2 cellular contexts compared by ENCODE assay signal in the genomic region with DNA sequence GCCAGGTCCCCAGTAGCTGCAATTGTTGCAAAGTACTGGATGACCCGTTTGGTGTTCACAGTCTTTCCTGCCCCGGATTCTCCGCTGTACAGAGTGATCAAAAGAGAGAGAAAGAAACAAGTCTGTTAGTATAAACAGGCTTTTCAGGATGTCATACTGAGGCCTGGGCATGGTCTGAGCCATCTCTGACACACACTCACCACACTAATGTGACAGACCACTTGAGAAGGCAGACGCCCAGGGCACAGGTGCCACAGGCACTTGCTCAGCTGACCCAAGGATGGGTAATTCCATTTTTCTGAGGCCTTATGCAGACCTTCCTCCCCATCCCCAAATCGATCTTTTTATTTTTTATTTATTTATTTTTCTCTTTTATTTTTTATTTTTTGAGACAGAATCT.
TF ChIP-seq lines count a peak whose summit lies in the region.

No MANE protein-coding gene starts in this region.

TF ChIP-seq in IMR-90, 13 proteins besides CTCF, POLR2A, EP300 and RAD21:
- TF ChIP-seq FOS (IDR thresholded peaks at IDR 0.05; ENCODE audit: low read depth, low read length) = no peak
- no peak for TF ChIP-seq MXI1 (IDR thresholded peaks at IDR 0.05; ENCODE audit: borderline replicate concordance, low read depth, low read length)
- TF ChIP-seq BHLHE40 (IDR thresholded peaks at IDR 0.05; ENCODE audit: low read depth, low read length) = no peak
- no peak for TF ChIP-seq MAZ (IDR thresholded peaks at IDR 0.05; ENCODE audit: borderline replicate concordance, low read depth, low read length)

TF ChIP-seq in SK-N-SH, 30 proteins besides CTCF, POLR2A, EP300 and RAD21:
- TF ChIP-seq TAF1 (IDR thresholded peaks at IDR 0.05; ENCODE audit: borderline replicate concordance, low read depth, low read length) (no peak), MXI1 (IDR thresholded peaks at IDR 0.05; ENCODE audit: low read depth, low read length) (no peak), TEAD4 (IDR thresholded peaks at IDR 0.05; ENCODE audit: borderline replicate concordance, insufficient read depth) (no peak), NRF1 (IDR thresholded peaks at IDR 0.05; ENCODE audit: low read depth, low read length) (no peak), FOXM1 (IDR thresholded peaks at IDR 0.05; ENCODE audit: low read depth) (no peak), RFX5 (IDR thresholded peaks at IDR 0.05; ENCODE audit: low read length) (no peak), RXRA (IDR thresholded peaks at IDR 0.05; ENCODE audit: borderline replicate concordance, low read depth) (no peak), MEF2A (IDR thresholded peaks at IDR 0.05; ENCODE audit: borderline replicate concordance, low read depth) (no peak), SIN3A (IDR thresholded peaks at IDR 0.05; ENCODE audit: borderline replicate concordance, low read depth, low read length) (no peak), GATA2 (CRISPR knock-in tag; IDR thresholded peaks at IDR 0.05) (no peak), FOXJ3 (CRISPR knock-in tag; IDR thresholded peaks at IDR 0.05) (no peak), TCF12 (IDR thresholded peaks at IDR 0.05) (no peak), EZH2phosphoT487 (IDR thresholded peaks at IDR 0.05; ENCODE audit: borderline replicate concordance, low read depth) (no peak), YY1 (IDR thresholded peaks at IDR 0.05; ENCODE audit: low read depth) (no peak), ELF1 (IDR thresholded peaks at IDR 0.05) (no peak)
- TF ChIP-seq, protein P1, sequence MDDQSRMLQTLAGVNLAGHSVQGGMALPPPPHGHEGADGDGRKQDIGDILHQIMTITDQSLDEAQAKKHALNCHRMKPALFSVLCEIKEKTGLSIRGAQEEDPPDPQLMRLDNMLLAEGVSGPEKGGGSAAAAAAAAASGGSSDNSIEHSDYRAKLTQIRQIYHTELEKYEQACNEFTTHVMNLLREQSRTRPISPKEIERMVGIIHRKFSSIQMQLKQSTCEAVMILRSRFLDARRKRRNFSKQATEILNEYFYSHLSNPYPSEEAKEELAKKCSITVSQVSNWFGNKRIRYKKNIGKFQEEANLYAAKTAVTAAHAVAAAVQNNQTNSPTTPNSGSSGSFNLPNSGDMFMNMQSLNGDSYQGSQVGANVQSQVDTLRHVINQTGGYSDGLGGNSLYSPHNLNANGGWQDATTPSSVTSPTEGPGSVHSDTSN (IDR thresholded peaks at IDR 0.05) = no peak
- TF ChIP-seq, protein P2, sequence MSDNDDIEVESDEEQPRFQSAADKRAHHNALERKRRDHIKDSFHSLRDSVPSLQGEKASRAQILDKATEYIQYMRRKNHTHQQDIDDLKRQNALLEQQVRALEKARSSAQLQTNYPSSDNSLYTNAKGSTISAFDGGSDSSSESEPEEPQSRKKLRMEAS (IDR thresholded peaks at IDR 0.05; ENCODE audit: low read depth) = no peak
- TF ChIP-seq, protein P3, sequence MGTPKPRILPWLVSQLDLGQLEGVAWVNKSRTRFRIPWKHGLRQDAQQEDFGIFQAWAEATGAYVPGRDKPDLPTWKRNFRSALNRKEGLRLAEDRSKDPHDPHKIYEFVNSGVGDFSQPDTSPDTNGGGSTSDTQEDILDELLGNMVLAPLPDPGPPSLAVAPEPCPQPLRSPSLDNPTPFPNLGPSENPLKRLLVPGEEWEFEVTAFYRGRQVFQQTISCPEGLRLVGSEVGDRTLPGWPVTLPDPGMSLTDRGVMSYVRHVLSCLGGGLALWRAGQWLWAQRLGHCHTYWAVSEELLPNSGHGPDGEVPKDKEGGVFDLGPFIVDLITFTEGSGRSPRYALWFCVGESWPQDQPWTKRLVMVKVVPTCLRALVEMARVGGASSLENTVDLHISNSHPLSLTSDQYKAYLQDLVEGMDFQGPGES (IDR thresholded peaks at IDR 0.05; ENCODE audit: low read depth, low read length) = no peak
- TF ChIP-seq, protein P4, sequence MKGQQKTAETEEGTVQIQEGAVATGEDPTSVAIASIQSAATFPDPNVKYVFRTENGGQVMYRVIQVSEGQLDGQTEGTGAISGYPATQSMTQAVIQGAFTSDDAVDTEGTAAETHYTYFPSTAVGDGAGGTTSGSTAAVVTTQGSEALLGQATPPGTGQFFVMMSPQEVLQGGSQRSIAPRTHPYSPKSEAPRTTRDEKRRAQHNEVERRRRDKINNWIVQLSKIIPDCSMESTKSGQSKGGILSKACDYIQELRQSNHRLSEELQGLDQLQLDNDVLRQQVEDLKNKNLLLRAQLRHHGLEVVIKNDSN (IDR thresholded peaks at IDR 0.05; ENCODE audit: borderline replicate concordance, low read depth) = no peak
TF ChIP-seq in SK-N-SH: peak in this region for 0.
